ENCODE assay signal across 8 cellular contexts in the genomic region with DNA sequence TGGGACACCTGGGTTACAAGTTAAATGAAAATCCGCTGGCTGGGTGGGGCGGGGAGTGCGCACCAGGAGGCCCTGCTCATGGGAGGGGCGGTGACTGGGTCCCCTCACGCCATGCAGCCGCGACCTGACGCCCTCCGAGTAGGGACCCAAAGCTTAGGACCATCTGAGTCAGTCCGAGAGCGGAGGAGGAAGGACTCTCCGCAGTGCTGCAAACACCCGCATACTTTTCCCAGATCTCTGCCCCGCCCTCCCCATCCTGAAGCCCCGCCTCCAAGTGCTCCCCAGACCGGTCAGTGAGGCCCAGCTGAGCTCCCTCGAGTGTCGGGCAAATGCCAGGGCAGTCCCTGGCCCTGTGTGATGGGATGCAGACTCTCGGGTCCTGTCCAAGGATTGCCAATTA. TPM values are rescaled to one million over a fixed set of nuclear protein-coding genes. Genes with fewer than 3 reads are reported as not detected.
DNase-seq lines count a peak whose midpoint lies in the region; ATAC-seq and TF ChIP-seq lines count a peak whose summit lies in the region.

No MANE protein-coding gene starts in this region.

- no peaks in the 10 kb centered on the region for H3K9me3 ChIP-seq in vagina

- ATAC-seq in left lobe of liver (peak; percentile 54), omental fat pad (ENCODE audit: low FRiP score) (no peak), HG02642 (IDR thresholded peaks at IDR 0.05; ENCODE audit: poor library complexity, unreplicated experiment) (no peak)

- in situ Hi-C loops in astrocyte of the cerebellum (cut with HindIII; ENCODE audit: low sequenced_read_pairs), result loop anchor here (5.0 kb wide), 2 partner anchors 40 to 105 kb away; no protein-coding TSS in a partner anchor

- no peak overlapping the region for H3K27ac ChIP-seq in vagina

- DNase-seq in stimulated activated CD4-positive, alpha-beta T cell treated with anti-CD3 and anti-CD28 coated beads, Interleukin-2, amount 100 ng/mL, for 24 hours, result peak; percentile 31 to 46
- DNase-seq in stimulated activated CD4-positive, alpha-beta T cell treated with anti-CD3 and anti-CD28 coated beads, Interleukin-1b, Interleukin-23, amount 100 ng/mL, for 48 hours, result no peak
- DNase-seq in astrocyte of the cerebellum (ENCODE audit: low read depth) (no peak), left lobe of liver (ENCODE audit: low spot score) (no peak), vagina (ENCODE audit: extremely low spot score in 2 of 2) (no peak), foreskin melanocyte (no peak), omental fat pad (ENCODE audit: low spot score) (no peak)

- peaks cover 3% of the 10 kb centered on the region for H3K27me3 ChIP-seq in vagina

- intact Hi-C loops in vagina (cut with DNase I), result no loop called here

- TF ChIP-seq POLR2A in vagina (IDR thresholded peaks at IDR 0.05), result no peak

- peaks cover 41% of the 10 kb centered on the region for H3K4me1 ChIP-seq in vagina

- no peak for TF ChIP-seq CTCF in astrocyte of the cerebellum (IDR thresholded peaks at IDR 0.05; ENCODE audit: low read depth, low read length, missing control alignments)
- no peak for TF ChIP-seq CTCF in vagina (IDR thresholded peaks at IDR 0.05)
- no peak for TF ChIP-seq CTCF in omental fat pad (IDR thresholded peaks at IDR 0.05)

- no peaks in the 10 kb centered on the region for H3K36me3 ChIP-seq in vagina

- H3K4me3 ChIP-seq in astrocyte of the cerebellum (ENCODE audit: low read depth, low read length), result peak overlapping the region; percentile 38
- peak overlapping the region; percentile 28 to 35 for H3K4me3 ChIP-seq in vagina

RNA-seq across cellular contexts. Expression of a gene that starts 6.6 kb away (rescaled TPM):
- total RNA-seq in left lobe of liver (3.4 TPM), vagina (29.5 TPM), omental fat pad (100 to 1,000 TPM in 1 of 4 donors, 10 to 100 TPM in 3; 12.9 to 118 (median 50.4) TPM)

Comparison
In these comparisons a context has a peak if more than half of its experiments do, and no peak if none do; other contexts are left out.
1. DNase-seq: peak in stimulated activated CD4-positive, alpha-beta T cell treated with anti-CD3 and anti-CD28 coated beads, Interleukin-2, amount 100 ng/mL, for 24 hours (2 of 2); none in stimulated activated CD4-positive, alpha-beta T cell treated with anti-CD3 and anti-CD28 coated beads, Interleukin-1b, Interleukin-23, amount 100 ng/mL, for 48 hours (single experiment), astrocyte of the cerebellum (single experiment), left lobe of liver (single experiment), vagina (0 of 2), foreskin melanocyte (single experiment) and omental fat pad (single experiment).